12 cellular contexts compared by ENCODE assay signal in the genomic region with DNA sequence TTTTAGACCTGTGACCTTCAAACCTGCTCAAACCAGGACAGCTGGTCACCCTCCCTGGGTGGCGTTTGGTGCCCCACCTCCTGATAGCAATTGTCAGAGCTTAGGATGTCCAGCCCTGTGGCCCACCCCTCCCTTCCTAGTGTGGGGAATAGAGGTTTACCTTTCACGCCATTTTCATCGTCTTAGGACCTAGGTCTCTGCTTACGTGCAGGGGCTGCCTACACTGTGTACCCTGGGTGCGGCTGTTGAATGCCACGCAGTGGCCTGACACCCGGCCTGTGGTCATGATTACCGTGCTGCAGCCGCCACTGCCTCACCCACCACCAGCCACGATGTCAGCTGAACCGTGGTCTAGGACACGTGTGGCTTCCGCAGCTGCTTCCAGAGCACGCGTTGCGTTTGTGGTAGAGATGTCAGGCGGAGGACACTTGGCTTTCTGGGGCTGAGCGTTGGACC.
DNase-seq lines count a peak whose midpoint lies in the region; ATAC-seq and TF ChIP-seq lines count a peak whose summit lies in the region.
"Had no signal": no experiment of that assay in that cellular context is flagged by ENCODE, and none has a peak within 500 bp of the region (broad histone marks: within the 10 kb centered on the region; RNA-seq: fewer than 3 reads in every experiment).

No MANE protein-coding gene starts in this region.

- no peaks in the 10 kb centered on the region for H3K27me3 Mint-ChIP-seq in activated CD8-positive, alpha-beta memory T cell treated with anti-CD3 and anti-CD28 coated beads, Interleukin-2, amount 10 ng/mL, durations not matched to agents 7 days and 5 days
- H3K27me3 Mint-ChIP-seq in chondrocyte (ENCODE audit: low read depth), result no peaks in the 10 kb centered on the region
- H3K27me3 Mint-ChIP-seq: naive thymus-derived CD4-positive, alpha-beta T cell had no signal

- peaks cover 0 to 3% of the 10 kb centered on the region in 2 donors for H3K4me1 ChIP-seq in mucosa of rectum (ENCODE audit: control insufficient read depth in 2 of 2, insufficient read depth in 2 of 2, low read length in 2 of 2)
- peaks cover 10 to 36% of the 10 kb centered on the region in 2 donors for H3K4me1 ChIP-seq in thoracic aorta (ENCODE audit: control insufficient read depth in 1 of 2, low read depth in 2 of 2)

- H3K9me3 ChIP-seq in mucosa of rectum (ENCODE audit: control insufficient read depth in 2 of 2, low read length in 2 of 2), result no peaks in the 10 kb centered on the region
- no peaks in the 10 kb centered on the region for H3K9me3 ChIP-seq in thoracic aorta
- H3K9me3 ChIP-seq: A549 had no signal

- H3K4me3 ChIP-seq in mucosa of rectum (ENCODE audit: low read length in 2 of 2) (peak overlapping the region in 1 of 2 donors; percentile 9), thoracic aorta (peak overlapping the region; percentile 65)
- H3K4me3 ChIP-seq: A549, cardiac muscle cell had no signal

- H3K27ac ChIP-seq in mucosa of rectum (ENCODE audit: low read depth in 2 of 2, low read length in 2 of 2) (peak overlapping the region; percentile 9 to 48), thoracic aorta (no peak overlapping the region)
- H3K27ac ChIP-seq: A549, cardiac muscle cell had no signal

- H3K4me3 Mint-ChIP-seq in activated CD8-positive, alpha-beta memory T cell treated with anti-CD3 and anti-CD28 coated beads, Interleukin-2, amount 10 ng/mL, durations not matched to agents 7 days and 5 days, result no peak overlapping the region
- peak overlapping the region; percentile 64 for H3K4me3 Mint-ChIP-seq in chondrocyte (ENCODE audit: unreplicated experiment)
- H3K4me3 Mint-ChIP-seq: naive thymus-derived CD4-positive, alpha-beta T cell had no signal

- no peak for ATAC-seq in activated CD8-positive, alpha-beta memory T cell treated with anti-CD3 and anti-CD28 coated beads, Interleukin-2, amount 10 ng/mL, durations not matched to agents 7 days and 5 days
- ATAC-seq in thoracic aorta (ENCODE audit: insufficient number of reproducible peaks, low FRiP score, low read depth) (no peak), GM21786 (IDR thresholded peaks at IDR 0.05; ENCODE audit: unreplicated experiment) (no peak), GM21528 (IDR thresholded peaks at IDR 0.05; ENCODE audit: low FRiP score, unreplicated experiment) (no peak), GM18520 (IDR thresholded peaks at IDR 0.05; ENCODE audit: unreplicated experiment) (no peak)
- ATAC-seq: A549; naive thymus-derived CD4-positive, alpha-beta T cell had no signal

- no peak overlapping the region for H3K9ac ChIP-seq in mucosa of rectum (ENCODE audit: low read depth in 1 of 2, low read length in 2 of 2)

- CTCF ChIA-PET in activated CD8-positive, alpha-beta memory T cell treated with anti-CD3 and anti-CD28 coated beads, Interleukin-2, amount 10 ng/mL, durations not matched to agents 7 days and 5 days (lab: Charles Lee), result interaction anchor here (0.8 kb wide), 1 partner anchor 9 kb away, joined by 4 read pairs; no protein-coding TSS in a partner anchor

- no peaks in the 10 kb centered on the region for H3K27me3 ChIP-seq in mucosa of rectum (ENCODE audit: control insufficient read depth in 2 of 2, insufficient read depth in 2 of 2, low read length in 2 of 2)
- no peaks in the 10 kb centered on the region for H3K27me3 ChIP-seq in thoracic aorta (replicated peaks; ENCODE audit: insufficient read depth)
- H3K27me3 ChIP-seq: cardiac muscle cell had no signal

- H3K4me1 Mint-ChIP-seq in activated CD8-positive, alpha-beta memory T cell treated with anti-CD3 and anti-CD28 coated beads, Interleukin-2, amount 10 ng/mL, durations not matched to agents 7 days and 5 days, result no peaks in the 10 kb centered on the region
- peaks cover 42% of the 10 kb centered on the region for H3K4me1 Mint-ChIP-seq in chondrocyte (ENCODE audit: low read depth)

- TF ChIP-seq CTCF in chondrocyte (IDR thresholded peaks at IDR 0.05) (no peak), thoracic aorta (IDR thresholded peaks at IDR 0.05) (no peak)

- peak; percentile 13 for DNase-seq in activated CD8-positive, alpha-beta memory T cell treated with anti-CD3 and anti-CD28 coated beads, Interleukin-2, amount 50 U/mL, for 4 hours
- DNase-seq in activated CD8-positive, alpha-beta memory T cell treated with anti-CD3 and anti-CD28 coated beads, Interleukin-2, amount 10 ng/mL, durations not matched to agents 7 days and 5 days, result no peak
- peak; percentile 66 for DNase-seq in chondrocyte (ENCODE audit: low spot score)
- no peak for DNase-seq in thoracic aorta (ENCODE audit: low spot score)
- DNase-seq: naive thymus-derived CD4-positive, alpha-beta T cell; SW 1271 had no signal

- peaks cover 6% of the 10 kb centered on the region for H3K36me3 Mint-ChIP-seq in activated CD8-positive, alpha-beta memory T cell treated with anti-CD3 and anti-CD28 coated beads, Interleukin-2, amount 10 ng/mL, durations not matched to agents 7 days and 5 days
- H3K36me3 Mint-ChIP-seq in chondrocyte (ENCODE audit: low read depth), result peaks cover 19% of the 10 kb centered on the region

- no peak overlapping the region for H3K27ac Mint-ChIP-seq in activated CD8-positive, alpha-beta memory T cell treated with anti-CD3 and anti-CD28 coated beads, Interleukin-2, amount 10 ng/mL, durations not matched to agents 7 days and 5 days
- H3K27ac Mint-ChIP-seq in chondrocyte (ENCODE audit: unreplicated experiment), result peak overlapping the region; percentile 92

- H3K36me3 ChIP-seq in mucosa of rectum (ENCODE audit: control insufficient read depth in 2 of 2, insufficient read depth in 2 of 2, low read length in 2 of 2) (peaks cover 41 to 61% of the 10 kb centered on the region in 2 donors), thoracic aorta (no peaks in the 10 kb centered on the region)

- H3K9me3 Mint-ChIP-seq in activated CD8-positive, alpha-beta memory T cell treated with anti-CD3 and anti-CD28 coated beads, Interleukin-2, amount 10 ng/mL, durations not matched to agents 7 days and 5 days (ENCODE audit: low read depth), result no peaks in the 10 kb centered on the region
- no peaks in the 10 kb centered on the region for H3K9me3 Mint-ChIP-seq in chondrocyte (ENCODE audit: low read depth)

Comparison
In these comparisons a context has a peak if more than half of its experiments do, and no peak if none do; other contexts are left out.
1. DNase-seq: peak in activated CD8-positive, alpha-beta memory T cell treated with anti-CD3 and anti-CD28 coated beads, Interleukin-2, amount 50 U/mL, for 4 hours (single experiment) and chondrocyte (single experiment); none in activated CD8-positive, alpha-beta memory T cell treated with anti-CD3 and anti-CD28 coated beads, Interleukin-2, amount 10 ng/mL, durations not matched to agents 7 days and 5 days (single experiment) and thoracic aorta (single experiment).
2. H3K27ac ChIP-seq: peak in mucosa of rectum (2 of 2); none in thoracic aorta (0 of 2).